Comparison of ENCODE assay signal across 17 cellular contexts in the genomic region with DNA sequence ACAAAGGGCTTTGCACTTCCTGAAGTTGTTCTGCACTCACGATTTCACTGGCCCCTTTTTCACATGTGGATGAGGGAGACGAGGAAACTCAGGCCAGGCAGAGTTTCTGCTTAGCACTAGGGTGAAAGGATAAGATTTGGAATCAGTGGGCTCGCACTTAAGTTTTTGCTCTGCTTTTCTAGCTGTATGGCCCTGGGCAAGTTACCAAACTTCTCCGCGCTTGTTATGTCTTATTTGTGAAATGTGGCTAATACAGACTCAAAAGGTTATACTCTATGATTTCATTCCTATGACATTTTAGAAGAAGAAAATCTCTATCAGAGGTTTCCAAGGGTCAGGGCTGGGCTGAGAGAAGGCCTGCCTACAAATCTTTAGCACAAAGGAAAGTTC.
DNase-seq lines count a peak whose midpoint lies in the region; ATAC-seq and TF ChIP-seq lines count a peak whose summit lies in the region.
"Had no signal": no experiment of that assay in that cellular context is flagged by ENCODE, and none has a peak within 500 bp of the region (broad histone marks: within the 10 kb centered on the region; RNA-seq: fewer than 3 reads in every experiment).

No MANE protein-coding gene starts in this region.

- H3K4me1 ChIP-seq in GM23338 (ENCODE audit: insufficient read depth), result peaks cover 3% of the 10 kb centered on the region; the same call in 1 of the 2 replicates
- no peaks in the 10 kb centered on the region for H3K4me1 ChIP-seq in endodermal cell (ENCODE audit: control insufficient read depth, insufficient read depth, low read length)
- H3K4me1 ChIP-seq in skeletal muscle tissue (ENCODE audit: control insufficient read depth in 3 of 3, insufficient read depth in 3 of 3, low read length in 3 of 3), result peaks cover 17 to 23% (median 20%) of the 10 kb centered on the region in 3 donors

- H3K36me3 ChIP-seq in GM23338 (ENCODE audit: insufficient read depth), result no peaks in the 10 kb centered on the region
- H3K36me3 ChIP-seq in endodermal cell (ENCODE audit: control insufficient read depth, insufficient read depth, low read length), result no peaks in the 10 kb centered on the region
- no peaks in the 10 kb centered on the region for H3K36me3 ChIP-seq in skeletal muscle tissue (ENCODE audit: control insufficient read depth in 3 of 3, insufficient read depth in 3 of 3, low read length in 3 of 3)

- 0 out of 2 replicates have a peak overlapping the region, but pooled peaks have one; percentile 5 for H2AFZ ChIP-seq in GM23338
- H2AFZ ChIP-seq: GM23248 had no signal

- H3K4me3 ChIP-seq in GM23338 (no peak overlapping the region), endodermal cell (ENCODE audit: low read length) (no peak overlapping the region), skeletal muscle tissue (ENCODE audit: low read length in 3 of 3) (no peak overlapping the region)
- H3K4me3 ChIP-seq: GM23248 had no signal

- H3K27me3 ChIP-seq in GM23338 (ENCODE audit: insufficient read depth) (no peaks in the 10 kb centered on the region), endodermal cell (ENCODE audit: control insufficient read depth, insufficient read depth, low read length, poor library complexity, severe bottlenecking) (no peaks in the 10 kb centered on the region), skeletal muscle tissue (ENCODE audit: control insufficient read depth in 3 of 3, insufficient read depth in 3 of 3, low read length in 3 of 3) (no peaks in the 10 kb centered on the region)

- H3K9ac ChIP-seq in endodermal cell (ENCODE audit: extremely low read depth, low read length, poor library complexity, severe bottlenecking) (no peak overlapping the region), skeletal muscle tissue (ENCODE audit: low read depth in 1 of 3, low read length in 3 of 3) (peak overlapping the region in 1 of 3 donors; percentile 79)
- H3K9ac ChIP-seq: GM23248, KMS-11 had no signal

- TF ChIP-seq CTCF in GM23338 (conservative IDR thresholded peaks at IDR 0.05; ENCODE audit: low read depth in 2 of 2) (no peak), endodermal cell (conservative IDR thresholded peaks at IDR 0.05) (no peak), nephron (IDR thresholded peaks at IDR 0.05; ENCODE audit: unreplicated experiment in 3 of 3) (no peak)

- H3K36me3 Mint-ChIP-seq in GM23338 (ENCODE audit: low read depth) (no peaks in the 10 kb centered on the region), endodermal cell (ENCODE audit: low read depth) (no peaks in the 10 kb centered on the region), nephron (ENCODE audit: low read depth) (no peaks in the 10 kb centered on the region)
- H3K36me3 Mint-ChIP-seq: CD4-positive, alpha-beta memory T cell had no signal

- H3K4me1 Mint-ChIP-seq in GM23338 (peaks cover 7% of the 10 kb centered on the region; the same call in 2 of the 3 replicates), endodermal cell (no peaks in the 10 kb centered on the region), nephron (peaks cover 30% of the 10 kb centered on the region)
- H3K4me1 Mint-ChIP-seq: CD4-positive, alpha-beta memory T cell had no signal

- no peaks in the 10 kb centered on the region for H3K9me3 Mint-ChIP-seq in GM23338
- H3K9me3 Mint-ChIP-seq in endodermal cell, result no peaks in the 10 kb centered on the region
- no peaks in the 10 kb centered on the region for H3K9me3 Mint-ChIP-seq in nephron

- no peaks in the 10 kb centered on the region for H3K27me3 Mint-ChIP-seq in GM23338 (ENCODE audit: insufficient read depth, low read depth, poor library complexity)
- H3K27me3 Mint-ChIP-seq in endodermal cell (ENCODE audit: insufficient read depth), result no peaks in the 10 kb centered on the region
- peaks cover 6% of the 10 kb centered on the region for H3K27me3 Mint-ChIP-seq in nephron (ENCODE audit: low read depth)

- H3K4me3 Mint-ChIP-seq in GM23338 (no peak overlapping the region), endodermal cell (no peak overlapping the region), nephron (no peak overlapping the region)
- H3K4me3 Mint-ChIP-seq: CD4-positive, alpha-beta memory T cell had no signal

- no peak for ATAC-seq in GM23338
- ATAC-seq in GM19395 (IDR thresholded peaks at IDR 0.05; ENCODE audit: unreplicated experiment), result no peak
- ATAC-seq: HCT116 had no signal

- 93% methylated on average over 3 to 5 of the region's 5 CpGs for WGBS in endodermal cell (ENCODE audit: insufficient coverage in 1 of 2, insufficient read length in 1 of 2), 2 experiments

- DNase-seq in GM23338 (ENCODE audit: low spot score) (no peak), endodermal cell (no peak), DMS114 treated with DMSO at 0.1 percent for 48 hours (lab: John Stamatoyannopoulos, UW; ENCODE audit: unreplicated experiment) (no peak), DMS79 (lab: John Stamatoyannopoulos, UW) (no peak)
- no peak for DNase-seq in activated effector memory CD4-positive, alpha-beta T cell treated with anti-CD3 and anti-CD28 coated beads, Interleukin-2, amount 50 U/mL, for 16 hours
- DNase-seq: 8988T; CD4-positive, alpha-beta memory T cell; GM23248; NCI-H1436; NCI-H2029; NCI-H69 had no signal

- H3K27ac ChIP-seq in GM23338 (ENCODE audit: low read depth) (no peak overlapping the region), endodermal cell (ENCODE audit: low read depth, low read length) (peak overlapping the region; percentile 47), skeletal muscle tissue (ENCODE audit: low read depth, low read length) (peak overlapping the region; percentile 83)
- H3K27ac ChIP-seq: GM23248, KMS-11, RWPE1 had no signal

- no peaks in the 10 kb centered on the region for H3F3A ChIP-seq in GM23338 (replicated peaks; ENCODE audit: low read depth)

- 0 out of 2 replicates have a peak, but pooled peaks cover under 1% of the 10 kb centered on the region for H3K9me2 ChIP-seq in GM23338 (ENCODE audit: insufficient read depth)

- no peaks in the 10 kb centered on the region for H3K79me2 ChIP-seq in GM23338 (replicated peaks; ENCODE audit: insufficient read depth)

- H3K27ac Mint-ChIP-seq in GM23338 (no peak overlapping the region), endodermal cell (no peak overlapping the region), nephron (peak overlapping the region; percentile 89 to 94 (median 94))
- H3K27ac Mint-ChIP-seq: CD4-positive, alpha-beta memory T cell had no signal

- H3K9me3 ChIP-seq in endodermal cell (ENCODE audit: control insufficient read depth, low read length) (no peaks in the 10 kb centered on the region), skeletal muscle tissue (ENCODE audit: control insufficient read depth in 3 of 3, low read length in 3 of 3) (no peaks in the 10 kb centered on the region)

- H4K20me1 ChIP-seq in GM23338 (replicated peaks; ENCODE audit: insufficient read depth), result no peaks in the 10 kb centered on the region

- no peak overlapping the region for H3K4me2 ChIP-seq in GM23338
- H3K4me2 ChIP-seq: KMS-11 had no signal

TF ChIP-seq in GM23338, 12 proteins besides CTCF, POLR2A, EP300 and RAD21:
- TF ChIP-seq CREB1 (CRISPR knock-in tag; IDR thresholded peaks at IDR 0.05; ENCODE audit: low read depth) (no peak), STAT1 (IDR thresholded peaks at IDR 0.05; ENCODE audit: unreplicated experiment) (no peak), EZH2phosphoT487 (IDR thresholded peaks at IDR 0.05; ENCODE audit: unreplicated experiment) (no peak), NANOG (IDR thresholded peaks at IDR 0.05; ENCODE audit: borderline replicate concordance) (no peak), ZNF114 (CRISPR knock-in tag; IDR thresholded peaks at IDR 0.05) (no peak), POLR2AphosphoS5 (IDR thresholded peaks at IDR 0.05; ENCODE audit: low read depth) (no peak), EZH2 (IDR thresholded peaks at IDR 0.05; ENCODE audit: low read depth, unreplicated experiment) (no peak), JUNB (IDR thresholded peaks at IDR 0.05; ENCODE audit: unreplicated experiment) (no peak)
- TF ChIP-seq, protein P1, sequence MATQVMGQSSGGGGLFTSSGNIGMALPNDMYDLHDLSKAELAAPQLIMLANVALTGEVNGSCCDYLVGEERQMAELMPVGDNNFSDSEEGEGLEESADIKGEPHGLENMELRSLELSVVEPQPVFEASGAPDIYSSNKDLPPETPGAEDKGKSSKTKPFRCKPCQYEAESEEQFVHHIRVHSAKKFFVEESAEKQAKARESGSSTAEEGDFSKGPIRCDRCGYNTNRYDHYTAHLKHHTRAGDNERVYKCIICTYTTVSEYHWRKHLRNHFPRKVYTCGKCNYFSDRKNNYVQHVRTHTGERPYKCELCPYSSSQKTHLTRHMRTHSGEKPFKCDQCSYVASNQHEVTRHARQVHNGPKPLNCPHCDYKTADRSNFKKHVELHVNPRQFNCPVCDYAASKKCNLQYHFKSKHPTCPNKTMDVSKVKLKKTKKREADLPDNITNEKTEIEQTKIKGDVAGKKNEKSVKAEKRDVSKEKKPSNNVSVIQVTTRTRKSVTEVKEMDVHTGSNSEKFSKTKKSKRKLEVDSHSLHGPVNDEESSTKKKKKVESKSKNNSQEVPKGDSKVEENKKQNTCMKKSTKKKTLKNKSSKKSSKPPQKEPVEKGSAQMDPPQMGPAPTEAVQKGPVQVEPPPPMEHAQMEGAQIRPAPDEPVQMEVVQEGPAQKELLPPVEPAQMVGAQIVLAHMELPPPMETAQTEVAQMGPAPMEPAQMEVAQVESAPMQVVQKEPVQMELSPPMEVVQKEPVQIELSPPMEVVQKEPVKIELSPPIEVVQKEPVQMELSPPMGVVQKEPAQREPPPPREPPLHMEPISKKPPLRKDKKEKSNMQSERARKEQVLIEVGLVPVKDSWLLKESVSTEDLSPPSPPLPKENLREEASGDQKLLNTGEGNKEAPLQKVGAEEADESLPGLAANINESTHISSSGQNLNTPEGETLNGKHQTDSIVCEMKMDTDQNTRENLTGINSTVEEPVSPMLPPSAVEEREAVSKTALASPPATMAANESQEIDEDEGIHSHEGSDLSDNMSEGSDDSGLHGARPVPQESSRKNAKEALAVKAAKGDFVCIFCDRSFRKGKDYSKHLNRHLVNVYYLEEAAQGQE (IDR thresholded peaks at IDR 0.05; ENCODE audit: unreplicated experiment), result no peak
- TF ChIP-seq, protein P2, sequence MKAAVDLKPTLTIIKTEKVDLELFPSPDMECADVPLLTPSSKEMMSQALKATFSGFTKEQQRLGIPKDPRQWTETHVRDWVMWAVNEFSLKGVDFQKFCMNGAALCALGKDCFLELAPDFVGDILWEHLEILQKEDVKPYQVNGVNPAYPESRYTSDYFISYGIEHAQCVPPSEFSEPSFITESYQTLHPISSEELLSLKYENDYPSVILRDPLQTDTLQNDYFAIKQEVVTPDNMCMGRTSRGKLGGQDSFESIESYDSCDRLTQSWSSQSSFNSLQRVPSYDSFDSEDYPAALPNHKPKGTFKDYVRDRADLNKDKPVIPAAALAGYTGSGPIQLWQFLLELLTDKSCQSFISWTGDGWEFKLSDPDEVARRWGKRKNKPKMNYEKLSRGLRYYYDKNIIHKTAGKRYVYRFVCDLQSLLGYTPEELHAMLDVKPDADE (IDR thresholded peaks at IDR 0.05), result no peak

Comparison
In these comparisons a context has a peak if more than half of its experiments do, and no peak if none do; other contexts are left out.
1. H3K27ac Mint-ChIP-seq: peak in nephron (3 of 3); none in GM23338 (single experiment) and endodermal cell (single experiment).